37 cellular contexts compared by ENCODE assay signal in genomic region chr17:66992911-66993310, GRCh38. TPM values are rescaled to one million over a fixed set of nuclear protein-coding genes. Genes with fewer than 3 reads are reported as not detected.
"Had no signal": no experiment of that assay in that cellular context is flagged by ENCODE, and none has a peak within 500 bp of the region (broad histone marks: within the 10 kb centered on the region; RNA-seq: fewer than 3 reads in every experiment).

No MANE protein-coding gene starts in this region.

- H3K9ac ChIP-seq: KMS-11 had no signal

- H3K4me3 ChIP-seq: MG63 had no signal

- H3K27me3 ChIP-seq: MG63 had no signal

- H3K36me3 ChIP-seq: MG63 had no signal

- H3K4me2 ChIP-seq: KMS-11 had no signal

- DNase-seq: Karpas-422, Kasumi-1, MG63, MM.1S, MV-4-11, NCI-H1048, NCI-H1092, NCI-H1092 treated with DMSO at 0.1 percent for 48 hours, NCI-H1105, NCI-H1105 treated with DMSO at 0.1 percent for 48 hours, NCI-H1417, NCI-H1417 treated with DMSO at 0.1 percent for 48 hours, NCI-H1436, NCI-H1436 treated with DMSO at 0.1 percent for 48 hours, NCI-H146, NCI-H1694, NCI-H1694 treated with DMSO at 0.1 percent for 48 hours, NCI-H187, NCI-H187 treated with DMSO at 0.1 percent for 48 hours, NCI-H1930, NCI-H2029, NCI-H2029 treated with DMSO at 0.1 percent for 48 hours, NCI-H2081, NCI-H2081 treated with DMSO at 0.1 percent for 48 hours, NCI-H2107, NCI-H2171, NCI-H2171 treated with DMSO at 0.1 percent for 48 hours, NCI-H2227 treated with DMSO at 0.1 percent for 48 hours, NCI-H226, NCI-H345, NCI-H446 treated with DMSO at 0.1 percent for 48 hours, NCI-H510A had no signal

- H3K27ac ChIP-seq: KMS-11 had no signal

- H3K9me3 ChIP-seq: MG63 had no signal

RNA-seq across cellular contexts. Expression of gene CACNG4, which starts 28.4 kb away (rescaled TPM):
- total RNA-seq: LHCN-M2, MCF 10A had no signal

RNA-seq across cellular contexts. Expression of gene CACNG1, which starts 51.4 kb away (rescaled TPM):
- total RNA-seq: M059J, MCF 10A, NCI-H460 had no signal
